ENCODE assay signal across 1 cellular context in the genomic region with DNA sequence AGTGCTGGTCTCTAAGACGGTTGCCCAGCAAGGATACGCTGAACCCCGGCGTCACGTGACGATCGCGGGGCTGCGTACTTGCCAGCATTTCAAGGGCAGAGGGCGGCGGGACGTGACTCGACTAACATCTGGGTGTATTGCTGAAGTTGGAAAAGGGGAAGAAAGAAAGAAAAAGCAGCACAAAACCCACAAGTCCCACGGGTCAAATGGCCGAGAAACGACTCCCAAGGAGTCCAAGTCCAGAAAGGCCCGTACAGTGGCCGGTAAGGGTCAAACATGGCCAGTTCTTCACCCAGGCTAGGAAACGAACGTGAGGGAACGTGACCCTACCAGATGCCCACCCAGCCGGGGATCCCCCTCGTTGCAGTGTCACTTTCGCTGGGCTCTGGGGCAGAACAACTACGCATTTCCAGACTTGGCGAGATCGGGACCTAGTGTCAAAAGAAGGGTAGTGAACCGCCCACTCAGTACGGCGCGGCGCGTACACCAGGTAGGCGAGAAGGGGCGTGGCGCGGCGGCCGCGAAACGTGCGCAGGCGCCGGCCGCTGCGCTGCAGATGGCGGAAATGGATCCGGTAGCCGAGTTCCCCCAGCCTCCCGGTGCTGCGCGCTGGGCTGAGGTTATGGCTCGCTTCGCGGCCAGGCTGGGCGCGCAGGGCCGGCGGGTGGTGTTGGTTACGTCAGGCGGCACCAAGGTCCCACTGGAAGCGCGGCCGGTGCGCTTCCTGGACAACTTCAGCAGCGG.
TF ChIP-seq lines count a peak whose summit lies in the region.

A gene (plus strand): TSS at position 534 of the 744 bp plus-strand sequence. CDS start 23 bp downstream, at position 557.
A gene with protein sequence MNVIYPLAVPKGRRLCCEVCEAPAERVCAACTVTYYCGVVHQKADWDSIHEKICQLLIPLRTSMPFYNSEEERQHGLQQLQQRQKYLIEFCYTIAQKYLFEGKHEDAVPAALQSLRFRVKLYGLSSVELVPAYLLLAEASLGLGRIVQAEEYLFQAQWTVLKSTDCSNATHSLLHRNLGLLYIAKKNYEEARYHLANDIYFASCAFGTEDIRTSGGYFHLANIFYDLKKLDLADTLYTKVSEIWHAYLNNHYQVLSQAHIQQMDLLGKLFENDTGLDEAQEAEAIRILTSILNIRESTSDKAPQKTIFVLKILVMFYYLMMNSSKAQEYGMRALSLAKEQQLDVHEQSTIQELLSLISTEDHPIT (minus strand): TSS at position 13 of the 744 bp plus-strand sequence. CDS start 25 bp downstream, outside the sequence.

TF ChIP-seq in HEK293, 187 proteins besides CTCF, POLR2A, EP300 and RAD21 (continued from another document and continues in another):
- TF ChIP-seq, protein P1, sequence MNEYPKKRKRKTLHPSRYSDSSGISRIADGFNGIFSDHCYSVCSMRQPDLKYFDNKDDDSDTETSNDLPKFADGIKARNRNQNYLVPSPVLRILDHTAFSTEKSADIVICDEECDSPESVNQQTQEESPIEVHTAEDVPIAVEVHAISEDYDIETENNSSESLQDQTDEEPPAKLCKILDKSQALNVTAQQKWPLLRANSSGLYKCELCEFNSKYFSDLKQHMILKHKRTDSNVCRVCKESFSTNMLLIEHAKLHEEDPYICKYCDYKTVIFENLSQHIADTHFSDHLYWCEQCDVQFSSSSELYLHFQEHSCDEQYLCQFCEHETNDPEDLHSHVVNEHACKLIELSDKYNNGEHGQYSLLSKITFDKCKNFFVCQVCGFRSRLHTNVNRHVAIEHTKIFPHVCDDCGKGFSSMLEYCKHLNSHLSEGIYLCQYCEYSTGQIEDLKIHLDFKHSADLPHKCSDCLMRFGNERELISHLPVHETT (tag by site-specific recombination; IDR thresholded peaks at IDR 0.05), result no peak
- TF ChIP-seq ZNF777 (tag by site-specific recombination; IDR thresholded peaks at IDR 0.05; ENCODE audit: borderline replicate concordance), result peak; percentile 20; the same call in 1 of the 2 replicates
- TF ChIP-seq ZFHX2 (tag by site-specific recombination; conservative IDR thresholded peaks at IDR 0.05), result peak; percentile 96
- no peak for TF ChIP-seq ZNF140 (tag by site-specific recombination; IDR thresholded peaks at IDR 0.05)
- TF ChIP-seq, protein P2, sequence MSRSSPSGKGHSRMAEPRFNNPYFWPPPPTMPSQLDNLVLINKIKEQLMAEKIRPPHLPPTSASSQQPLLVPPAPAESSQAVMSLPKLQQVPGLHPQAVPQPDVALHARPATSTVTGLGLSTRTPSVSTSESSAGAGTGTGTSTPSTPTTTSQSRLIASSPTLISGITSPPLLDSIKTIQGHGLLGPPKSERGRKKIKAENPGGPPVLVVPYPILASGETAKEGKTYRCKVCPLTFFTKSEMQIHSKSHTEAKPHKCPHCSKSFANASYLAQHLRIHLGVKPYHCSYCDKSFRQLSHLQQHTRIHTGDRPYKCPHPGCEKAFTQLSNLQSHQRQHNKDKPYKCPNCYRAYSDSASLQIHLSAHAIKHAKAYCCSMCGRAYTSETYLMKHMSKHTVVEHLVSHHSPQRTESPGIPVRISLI (tag by site-specific recombination; IDR thresholded peaks at IDR 0.05), result no peak
- no peak for TF ChIP-seq ZNF292 (tag by site-specific recombination; IDR thresholded peaks at IDR 0.05; ENCODE audit: borderline replicate concordance, low read depth)
- TF ChIP-seq ZNF366 (tag by site-specific recombination; conservative IDR thresholded peaks at IDR 0.05), result peak; percentile 41; the same call in 1 of the 2 replicates
- TF ChIP-seq SP2 (tag by site-specific recombination; IDR thresholded peaks at IDR 0.05), result peak; percentile 49
- no peak for TF ChIP-seq GFI1B (tag by site-specific recombination; IDR thresholded peaks at IDR 0.05)
- TF ChIP-seq ZNF670 (tag by site-specific recombination; IDR thresholded peaks at IDR 0.05; ENCODE audit: low read depth), result no peak
- TF ChIP-seq, protein P3, sequence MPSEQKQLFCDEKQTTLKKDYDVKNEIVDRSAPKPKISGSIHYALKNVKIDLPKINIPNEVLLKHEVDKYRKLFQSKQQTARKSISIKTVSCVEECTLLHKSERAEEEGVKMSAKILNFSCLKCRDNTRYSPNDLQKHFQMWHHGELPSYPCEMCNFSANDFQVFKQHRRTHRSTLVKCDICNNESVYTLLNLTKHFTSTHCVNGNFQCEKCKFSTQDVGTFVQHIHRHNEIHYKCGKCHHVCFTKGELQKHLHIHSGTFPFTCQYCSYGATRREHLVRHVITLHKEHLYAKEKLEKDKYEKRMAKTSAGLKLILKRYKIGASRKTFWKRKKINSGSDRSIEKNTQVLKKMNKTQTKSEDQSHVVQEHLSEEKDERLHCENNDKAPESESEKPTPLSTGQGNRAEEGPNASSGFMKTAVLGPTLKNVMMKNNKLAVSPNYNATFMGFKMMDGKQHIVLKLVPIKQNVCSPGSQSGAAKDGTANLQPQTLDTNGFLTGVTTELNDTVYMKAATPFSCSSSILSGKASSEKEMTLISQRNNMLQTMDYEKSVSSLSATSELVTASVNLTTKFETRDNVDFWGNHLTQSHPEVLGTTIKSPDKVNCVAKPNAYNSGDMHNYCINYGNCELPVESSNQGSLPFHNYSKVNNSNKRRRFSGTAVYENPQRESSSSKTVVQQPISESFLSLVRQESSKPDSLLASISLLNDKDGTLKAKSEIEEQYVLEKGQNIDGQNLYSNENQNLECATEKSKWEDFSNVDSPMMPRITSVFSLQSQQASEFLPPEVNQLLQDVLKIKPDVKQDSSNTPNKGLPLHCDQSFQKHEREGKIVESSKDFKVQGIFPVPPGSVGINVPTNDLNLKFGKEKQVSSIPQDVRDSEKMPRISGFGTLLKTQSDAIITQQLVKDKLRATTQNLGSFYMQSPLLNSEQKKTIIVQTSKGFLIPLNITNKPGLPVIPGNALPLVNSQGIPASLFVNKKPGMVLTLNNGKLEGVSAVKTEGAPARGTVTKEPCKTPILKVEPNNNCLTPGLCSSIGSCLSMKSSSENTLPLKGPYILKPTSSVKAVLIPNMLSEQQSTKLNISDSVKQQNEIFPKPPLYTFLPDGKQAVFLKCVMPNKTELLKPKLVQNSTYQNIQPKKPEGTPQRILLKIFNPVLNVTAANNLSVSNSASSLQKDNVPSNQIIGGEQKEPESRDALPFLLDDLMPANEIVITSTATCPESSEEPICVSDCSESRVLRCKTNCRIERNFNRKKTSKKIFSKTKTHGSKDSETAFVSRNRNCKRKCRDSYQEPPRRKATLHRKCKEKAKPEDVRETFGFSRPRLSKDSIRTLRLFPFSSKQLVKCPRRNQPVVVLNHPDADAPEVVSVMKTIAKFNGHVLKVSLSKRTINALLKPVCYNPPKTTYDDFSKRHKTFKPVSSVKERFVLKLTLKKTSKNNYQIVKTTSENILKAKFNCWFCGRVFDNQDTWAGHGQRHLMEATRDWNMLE (tag by site-specific recombination; conservative IDR thresholded peaks at IDR 0.05; ENCODE audit: low read depth), result peak; percentile 49; the same call in 1 of the 2 replicates
- TF ChIP-seq, protein P4, sequence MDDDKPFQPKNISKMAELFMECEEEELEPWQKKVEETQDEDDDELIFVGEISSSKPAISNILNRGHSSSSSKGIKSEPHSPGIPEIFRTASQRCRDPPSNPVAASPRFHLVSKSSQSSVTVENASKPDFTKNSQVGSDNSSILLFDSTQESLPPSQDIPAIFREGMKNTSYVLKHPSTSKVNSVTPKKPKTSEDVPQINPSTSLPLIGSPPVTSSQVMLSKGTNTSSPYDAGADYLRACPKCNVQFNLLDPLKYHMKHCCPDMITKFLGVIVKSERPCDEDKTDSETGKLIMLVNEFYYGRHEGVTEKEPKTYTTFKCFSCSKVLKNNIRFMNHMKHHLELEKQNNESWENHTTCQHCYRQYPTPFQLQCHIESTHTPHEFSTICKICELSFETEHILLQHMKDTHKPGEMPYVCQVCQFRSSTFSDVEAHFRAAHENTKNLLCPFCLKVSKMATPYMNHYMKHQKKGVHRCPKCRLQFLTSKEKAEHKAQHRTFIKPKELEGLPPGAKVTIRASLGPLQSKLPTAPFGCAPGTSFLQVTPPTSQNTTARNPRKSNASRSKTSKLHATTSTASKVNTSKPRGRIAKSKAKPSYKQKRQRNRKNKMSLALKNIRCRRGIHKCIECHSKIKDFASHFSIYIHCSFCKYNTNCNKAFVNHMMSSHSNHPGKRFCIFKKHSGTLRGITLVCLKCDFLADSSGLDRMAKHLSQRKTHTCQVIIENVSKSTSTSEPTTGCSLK (tag by site-specific recombination; IDR thresholded peaks at IDR 0.05), result no peak
- TF ChIP-seq ZNF223 (tag by site-specific recombination; IDR thresholded peaks at IDR 0.05), result no peak
- no peak for TF ChIP-seq ZBTB7A (tag by site-specific recombination; IDR thresholded peaks at IDR 0.05; ENCODE audit: low read depth)
- peak; percentile 84 for TF ChIP-seq YY1 (tag by site-specific recombination; IDR thresholded peaks at IDR 0.05)
- no peak for TF ChIP-seq KLF10 (tag by site-specific recombination; IDR thresholded peaks at IDR 0.05)
- TF ChIP-seq, protein P5, sequence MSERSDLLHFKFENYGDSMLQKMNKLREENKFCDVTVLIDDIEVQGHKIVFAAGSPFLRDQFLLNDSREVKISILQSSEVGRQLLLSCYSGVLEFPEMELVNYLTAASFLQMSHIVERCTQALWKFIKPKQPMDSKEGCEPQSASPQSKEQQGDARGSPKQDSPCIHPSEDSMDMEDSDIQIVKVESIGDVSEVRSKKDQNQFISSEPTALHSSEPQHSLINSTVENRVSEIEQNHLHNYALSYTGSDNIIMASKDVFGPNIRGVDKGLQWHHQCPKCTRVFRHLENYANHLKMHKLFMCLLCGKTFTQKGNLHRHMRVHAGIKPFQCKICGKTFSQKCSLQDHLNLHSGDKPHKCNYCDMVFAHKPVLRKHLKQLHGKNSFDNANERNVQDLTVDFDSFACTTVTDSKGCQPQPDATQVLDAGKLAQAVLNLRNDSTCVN (tag by site-specific recombination; optimal IDR thresholded peaks at IDR 0.05), result peak; percentile 95
- TF ChIP-seq, protein P6, sequence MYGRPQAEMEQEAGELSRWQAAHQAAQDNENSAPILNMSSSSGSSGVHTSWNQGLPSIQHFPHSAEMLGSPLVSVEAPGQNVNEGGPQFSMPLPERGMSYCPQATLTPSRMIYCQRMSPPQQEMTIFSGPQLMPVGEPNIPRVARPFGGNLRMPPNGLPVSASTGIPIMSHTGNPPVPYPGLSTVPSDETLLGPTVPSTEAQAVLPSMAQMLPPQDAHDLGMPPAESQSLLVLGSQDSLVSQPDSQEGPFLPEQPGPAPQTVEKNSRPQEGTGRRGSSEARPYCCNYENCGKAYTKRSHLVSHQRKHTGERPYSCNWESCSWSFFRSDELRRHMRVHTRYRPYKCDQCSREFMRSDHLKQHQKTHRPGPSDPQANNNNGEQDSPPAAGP (tag by site-specific recombination; IDR thresholded peaks at IDR 0.05), result no peak
- TF ChIP-seq, protein P7, sequence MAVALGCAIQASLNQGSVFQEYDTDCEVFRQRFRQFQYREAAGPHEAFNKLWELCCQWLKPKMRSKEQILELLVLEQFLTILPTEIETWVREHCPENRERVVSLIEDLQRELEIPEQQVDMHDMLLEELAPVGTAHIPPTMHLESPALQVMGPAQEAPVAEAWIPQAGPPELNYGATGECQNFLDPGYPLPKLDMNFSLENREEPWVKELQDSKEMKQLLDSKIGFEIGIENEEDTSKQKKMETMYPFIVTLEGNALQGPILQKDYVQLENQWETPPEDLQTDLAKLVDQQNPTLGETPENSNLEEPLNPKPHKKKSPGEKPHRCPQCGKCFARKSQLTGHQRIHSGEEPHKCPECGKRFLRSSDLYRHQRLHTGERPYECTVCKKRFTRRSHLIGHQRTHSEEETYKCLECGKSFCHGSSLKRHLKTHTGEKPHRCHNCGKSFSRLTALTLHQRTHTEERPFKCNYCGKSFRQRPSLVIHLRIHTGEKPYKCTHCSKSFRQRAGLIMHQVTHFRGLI (tag by site-specific recombination; IDR thresholded peaks at IDR 0.05), result peak; percentile 81
- TF ChIP-seq SALL2 (tag by site-specific recombination; IDR thresholded peaks at IDR 0.05; ENCODE audit: borderline replicate concordance), result no peak
- TF ChIP-seq, protein P8, sequence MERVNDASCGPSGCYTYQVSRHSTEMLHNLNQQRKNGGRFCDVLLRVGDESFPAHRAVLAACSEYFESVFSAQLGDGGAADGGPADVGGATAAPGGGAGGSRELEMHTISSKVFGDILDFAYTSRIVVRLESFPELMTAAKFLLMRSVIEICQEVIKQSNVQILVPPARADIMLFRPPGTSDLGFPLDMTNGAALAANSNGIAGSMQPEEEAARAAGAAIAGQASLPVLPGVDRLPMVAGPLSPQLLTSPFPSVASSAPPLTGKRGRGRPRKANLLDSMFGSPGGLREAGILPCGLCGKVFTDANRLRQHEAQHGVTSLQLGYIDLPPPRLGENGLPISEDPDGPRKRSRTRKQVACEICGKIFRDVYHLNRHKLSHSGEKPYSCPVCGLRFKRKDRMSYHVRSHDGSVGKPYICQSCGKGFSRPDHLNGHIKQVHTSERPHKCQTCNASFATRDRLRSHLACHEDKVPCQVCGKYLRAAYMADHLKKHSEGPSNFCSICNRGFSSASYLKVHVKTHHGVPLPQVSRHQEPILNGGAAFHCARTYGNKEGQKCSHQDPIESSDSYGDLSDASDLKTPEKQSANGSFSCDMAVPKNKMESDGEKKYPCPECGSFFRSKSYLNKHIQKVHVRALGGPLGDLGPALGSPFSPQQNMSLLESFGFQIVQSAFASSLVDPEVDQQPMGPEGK (tag by site-specific recombination; IDR thresholded peaks at IDR 0.05), result no peak; the same call in 1 of the 2 replicates
- TF ChIP-seq ZNF19 (tag by site-specific recombination; IDR thresholded peaks at IDR 0.05; ENCODE audit: low read depth), result no peak
- TF ChIP-seq ZNF341 (tag by site-specific recombination; IDR thresholded peaks at IDR 0.05; ENCODE audit: low read depth), result peak; percentile 23; the same call in 1 of the 2 replicates
- TF ChIP-seq ZNF549 (tag by site-specific recombination; IDR thresholded peaks at IDR 0.05), result no peak
- no peak for TF ChIP-seq MZF1 (tag by site-specific recombination; IDR thresholded peaks at IDR 0.05; ENCODE audit: borderline replicate concordance)
- no peak for TF ChIP-seq ZNF555 (tag by site-specific recombination; conservative IDR thresholded peaks at IDR 0.05)
- no peak for TF ChIP-seq ZNF184 (tag by site-specific recombination; IDR thresholded peaks at IDR 0.05)
- TF ChIP-seq WT1 (tag by site-specific recombination; IDR thresholded peaks at IDR 0.05), result no peak
- no peak for TF ChIP-seq ZNF510 (tag by site-specific recombination; IDR thresholded peaks at IDR 0.05; ENCODE audit: insufficient replicate concordance)
- no peak for TF ChIP-seq ZNF791 (tag by site-specific recombination; IDR thresholded peaks at IDR 0.05)
- peak; percentile 89; the same call in 1 of the 2 replicates for TF ChIP-seq ZNF335 (tag by site-specific recombination; conservative IDR thresholded peaks at IDR 0.05)
- peak; percentile 41 for TF ChIP-seq ZNF629 (tag by site-specific recombination; IDR thresholded peaks at IDR 0.05)
- no peak for TF ChIP-seq ZNF121 (tag by site-specific recombination; IDR thresholded peaks at IDR 0.05)
- TF ChIP-seq ZNF530 (tag by site-specific recombination; IDR thresholded peaks at IDR 0.05; ENCODE audit: low read depth), result no peak
- TF ChIP-seq ZNF37A (tag by site-specific recombination; IDR thresholded peaks at IDR 0.05), result no peak
- TF ChIP-seq ZSCAN16 (tag by site-specific recombination; IDR thresholded peaks at IDR 0.05), result no peak
- TF ChIP-seq BCL11A (tag by site-specific recombination; IDR thresholded peaks at IDR 0.05; ENCODE audit: low read depth), result peak; percentile 62; the same call in 1 of the 2 replicates
